8 cellular contexts compared by ENCODE assay signal in the genomic region with DNA sequence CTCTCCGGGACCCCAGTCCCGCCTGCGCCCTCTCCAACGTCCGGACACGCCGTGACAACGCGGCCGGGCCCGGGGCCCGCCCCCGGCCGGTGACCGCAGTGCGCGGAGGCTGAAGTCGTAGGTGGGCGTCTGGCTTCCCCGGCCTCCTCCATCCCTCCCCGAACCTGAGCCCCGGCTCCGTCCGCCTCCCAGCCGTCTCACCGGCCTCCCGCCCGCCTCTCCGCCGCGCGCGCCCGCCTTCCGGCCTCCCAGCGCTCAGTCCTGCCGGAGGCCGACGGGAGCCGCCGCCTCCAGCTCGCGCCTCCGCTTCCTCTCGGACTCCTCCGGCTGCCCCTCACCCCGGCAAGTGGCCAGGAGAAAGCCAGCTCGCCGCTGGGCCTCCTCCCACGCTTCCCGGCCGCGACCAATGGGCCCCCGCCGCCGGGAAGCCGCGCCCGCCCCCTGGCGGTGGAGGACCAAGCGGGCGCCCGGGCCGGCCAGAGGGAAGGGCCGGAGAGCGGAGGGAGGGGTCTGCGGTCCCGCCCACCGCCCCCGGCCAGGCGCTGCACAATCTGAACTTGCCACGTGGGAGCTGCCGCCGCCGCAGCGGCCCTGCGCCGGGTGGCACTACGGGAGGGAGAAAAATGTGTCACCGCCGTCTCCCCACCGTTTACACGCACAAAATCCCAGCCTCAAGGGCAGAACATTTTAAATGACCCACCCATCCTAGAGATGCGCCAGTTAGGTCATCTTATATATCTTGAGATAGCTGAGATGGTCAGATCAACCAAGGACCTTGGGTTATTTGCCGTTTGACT. TPM values are rescaled to one million over a fixed set of nuclear protein-coding genes. Genes with fewer than 3 reads are reported as not detected.
DNase-seq lines count a peak whose midpoint lies in the region; ATAC-seq and TF ChIP-seq lines count a peak whose summit lies in the region.

A gene with protein sequence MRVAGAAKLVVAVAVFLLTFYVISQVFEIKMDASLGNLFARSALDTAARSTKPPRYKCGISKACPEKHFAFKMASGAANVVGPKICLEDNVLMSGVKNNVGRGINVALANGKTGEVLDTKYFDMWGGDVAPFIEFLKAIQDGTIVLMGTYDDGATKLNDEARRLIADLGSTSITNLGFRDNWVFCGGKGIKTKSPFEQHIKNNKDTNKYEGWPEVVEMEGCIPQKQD (minus strand): TSS at position 348 of the 797 bp plus-strand sequence. CDS start 13,339 bp downstream, outside the sequence.

- TF ChIP-seq CTCF in GM12872 (IDR thresholded peaks at IDR 0.05; ENCODE audit: insufficient read depth, low read depth, low read length) = peak; percentile 64; the same call in 2 of the 3 replicates
- peak; percentile 98 for TF ChIP-seq CTCF in type B pancreatic cell (conservative IDR thresholded peaks at IDR 0.05)

- H3K4me3 Mint-ChIP-seq in activated naive CD8-positive, alpha-beta T cell treated with anti-CD3 and anti-CD28 coated beads, Interleukin-2, amount 50 U/mL, for 24 hours = peak within 1 kb of the TSS; percentile 90
- H3K4me3 Mint-ChIP-seq in type B pancreatic cell = peak within 1 kb of the TSS; percentile 92

- peaks cover 22% of the 10 kb centered on the region for H3K36me3 Mint-ChIP-seq in activated naive CD8-positive, alpha-beta T cell treated with anti-CD3 and anti-CD28 coated beads, Interleukin-2, amount 50 U/mL, for 24 hours (ENCODE audit: low read depth)
- peaks cover 24% of the 10 kb centered on the region for H3K36me3 Mint-ChIP-seq in type B pancreatic cell

- peak; percentile 81 for ATAC-seq in HG02623 (IDR thresholded peaks at IDR 0.05; ENCODE audit: unreplicated experiment)
- ATAC-seq in activated naive CD8-positive, alpha-beta T cell treated with anti-CD3 and anti-CD28 coated beads, Interleukin-2, amount 50 U/mL, for 24 hours = peak; percentile 92

- H3K4me1 Mint-ChIP-seq in activated naive CD8-positive, alpha-beta T cell treated with anti-CD3 and anti-CD28 coated beads, Interleukin-2, amount 50 U/mL, for 24 hours = peaks cover 43% of the 10 kb centered on the region
- H3K4me1 Mint-ChIP-seq in type B pancreatic cell (ENCODE audit: unreplicated experiment) = peaks cover 17% of the 10 kb centered on the region

- H3K27ac Mint-ChIP-seq in activated naive CD8-positive, alpha-beta T cell treated with anti-CD3 and anti-CD28 coated beads, Interleukin-2, amount 50 U/mL, for 24 hours = peak within 1 kb of the TSS; percentile 91
- peak within 1 kb of the TSS; percentile 65 for H3K27ac Mint-ChIP-seq in type B pancreatic cell

- no peaks in the 10 kb centered on the region for H3K27me3 Mint-ChIP-seq in activated naive CD8-positive, alpha-beta T cell treated with anti-CD3 and anti-CD28 coated beads, Interleukin-2, amount 50 U/mL, for 24 hours
- no peaks in the 10 kb centered on the region for H3K27me3 Mint-ChIP-seq in type B pancreatic cell

- intact Hi-C loops in cardiac septum (cut with DNase I) = loop anchor here (5.0 kb wide), 1 partner anchor 41 kb away; no protein-coding TSS in a partner anchor

- DNase-seq in NCI-H1092 treated with DMSO at 0.1 percent for 48 hours (lab: John Stamatoyannopoulos, UW) (peak; percentile 95), SW 1271 (lab: John Stamatoyannopoulos, UW) (peak; percentile 79 to 92), cardiac septum (ENCODE audit: low spot score) (peak; percentile 95), pons (ENCODE audit: low spot score) (peak; percentile 92), type B pancreatic cell (ENCODE audit: extremely low spot score, unreplicated experiment) (peak; percentile 97)
- DNase-seq in activated naive CD8-positive, alpha-beta T cell treated with anti-CD3 and anti-CD28 coated beads, Interleukin-2, amount 50 U/mL, for 24 hours = peak; percentile 91

- peaks cover 10% of the 10 kb centered on the region for H3K9me3 Mint-ChIP-seq in activated naive CD8-positive, alpha-beta T cell treated with anti-CD3 and anti-CD28 coated beads, Interleukin-2, amount 50 U/mL, for 24 hours
- H3K9me3 Mint-ChIP-seq in type B pancreatic cell = no peaks in the 10 kb centered on the region

RNA-seq across cellular contexts. Expression of the gene that starts here (rescaled TPM):
- total RNA-seq in cardiac septum (51.0 TPM), type B pancreatic cell (ENCODE audit: low replicate concordance) (73.9 and 146 TPM in 2 replicates)

Comparison
In these comparisons a context has a peak if more than half of its experiments do, and no peak if none do; other contexts are left out.
1. Peak in every context shown above with its lines: DNase-seq and ATAC-seq.